In genomic region chr3:71693641-71694040, GRCh38 we compare ENCODE assay signal across 22 cellular contexts. TPM values are rescaled to one million over a fixed set of nuclear protein-coding genes. Genes with fewer than 3 reads are reported as not detected.
DNase-seq lines count a peak whose midpoint lies in the region; ATAC-seq and TF ChIP-seq lines count a peak whose summit lies in the region.
"Had no signal": no experiment of that assay in that cellular context is flagged by ENCODE, and none has a peak within 500 bp of the region (broad histone marks: within the 10 kb centered on the region; RNA-seq: fewer than 3 reads in every experiment).

No MANE protein-coding gene starts in this region.

- H3K4me3 Mint-ChIP-seq in osteocyte (ENCODE audit: unreplicated experiment): no peak overlapping the region
- H3K4me3 Mint-ChIP-seq: activated CD8-positive, alpha-beta memory T cell treated with anti-CD3 and anti-CD28 coated beads, Interleukin-2, amount 10 ng/mL, durations not matched to agents 7 days and 5 days; natural killer cell treated with Interleukin-12 subunit alpha and Interleukin-12 subunit beta and Interleukin-15 and Interleukin-18, amount 100 ng/mL, for 72 hours had no signal

- 42 to 47% methylated on average over 8 of the region's 8 CpGs for WGBS in gastroesophageal sphincter (ENCODE audit: low coverage in 1 of 2), 2 donors
- WGBS in tibial nerve, 2 donors: 42 to 47% methylated on average over 8 of the region's 8 CpGs

- TF ChIP-seq CTCF in VCaP (conservative IDR thresholded peaks at IDR 0.05): no peak
- no peak for TF ChIP-seq CTCF in gastroesophageal sphincter (IDR thresholded peaks at IDR 0.05)
- TF ChIP-seq CTCF in osteocyte (IDR thresholded peaks at IDR 0.05): no peak
- TF ChIP-seq CTCF in tibial nerve (IDR thresholded peaks at IDR 0.05): no peak

- TF ChIP-seq POLR2A in gastroesophageal sphincter (IDR thresholded peaks at IDR 0.05): no peak
- no peak for TF ChIP-seq POLR2A in tibial nerve (IDR thresholded peaks at IDR 0.05)

- no peaks in the 10 kb centered on the region for H3K27me3 Mint-ChIP-seq in osteocyte (ENCODE audit: unreplicated experiment)
- H3K27me3 Mint-ChIP-seq: activated CD8-positive, alpha-beta memory T cell treated with anti-CD3 and anti-CD28 coated beads, Interleukin-2, amount 10 ng/mL, durations not matched to agents 7 days and 5 days; natural killer cell treated with Interleukin-12 subunit alpha and Interleukin-12 subunit beta and Interleukin-15 and Interleukin-18, amount 100 ng/mL, for 72 hours had no signal

- peaks cover 9 to 63% (median 14%) of the 10 kb centered on the region in 3 donors for H3K4me1 ChIP-seq in gastroesophageal sphincter
- H3K4me1 ChIP-seq in tibial nerve: peaks cover 0 to 65% (median 23%) of the 10 kb centered on the region in 4 donors

- peaks cover 2% of the 10 kb centered on the region for H3K36me3 Mint-ChIP-seq in osteocyte (ENCODE audit: unreplicated experiment)

- H3K36me3 ChIP-seq in gastroesophageal sphincter (peaks cover 0 to 11% of the 10 kb centered on the region in 2 donors), tibial nerve (peaks cover 0 to 11% (median 0%) of the 10 kb centered on the region in 3 donors)

- no peaks in the 10 kb centered on the region for H3K9me3 Mint-ChIP-seq in osteocyte (ENCODE audit: unreplicated experiment)
- H3K9me3 Mint-ChIP-seq: natural killer cell treated with Interleukin-12 subunit alpha and Interleukin-12 subunit beta and Interleukin-15 and Interleukin-18, amount 100 ng/mL, for 72 hours had no signal

- DNase-seq in osteocyte (ENCODE audit: extremely low spot score, unreplicated experiment): no peak
- no peak for DNase-seq in tibial nerve (ENCODE audit: low spot score in 2 of 2)
- no peak for DNase-seq in stimulated activated CD8-positive, alpha-beta memory T cell treated with anti-CD3 and anti-CD28 coated beads, Interleukin-4, amount 100 ng/mL, for 48 hours
- no peak for DNase-seq in GOT3 (lab: John Stamatoyannopoulos, UW)
- no peak for DNase-seq in glomerular visceral epithelial cell (ENCODE audit: extremely low spot score)
- DNase-seq: activated CD4-positive, alpha-beta T cell treated with anti-CD3 and anti-CD28 coated beads for 4 hours; activated CD8-positive, alpha-beta memory T cell treated with anti-CD3 and anti-CD28 coated beads, Interleukin-2, amount 10 ng/mL, durations not matched to agents 7 days and 5 days; activated effector memory CD4-positive, alpha-beta T cell treated with Interleukin-2 at 50 U/mL for 16 hours; AML-193; central memory CD4-positive, alpha-beta T cell; COR-L47; effector CD8-positive, alpha-beta T cell; heart right ventricle; NCI-H2107; NCI-H510A treated with DMSO at 0.1 percent for 48 hours; RPMI8226; stimulated activated CD4-positive, alpha-beta T cell treated with anti-CD3 and anti-CD28 coated beads, Interleukin-12 subunit alpha, Interleukin-12 subunit beta, amount 100 ng/mL, for 4 hours; SW 1271; tibial artery had no signal

- H3K9me3 ChIP-seq in gastroesophageal sphincter (no peaks in the 10 kb centered on the region), tibial nerve (no peaks in the 10 kb centered on the region)
- H3K9me3 ChIP-seq: heart right ventricle, tibial artery had no signal

- H3K27ac Mint-ChIP-seq in osteocyte (ENCODE audit: unreplicated experiment): peak overlapping the region; percentile 89
- H3K27ac Mint-ChIP-seq: activated CD8-positive, alpha-beta memory T cell treated with anti-CD3 and anti-CD28 coated beads, Interleukin-2, amount 10 ng/mL, durations not matched to agents 7 days and 5 days; natural killer cell treated with Interleukin-12 subunit alpha and Interleukin-12 subunit beta and Interleukin-15 and Interleukin-18, amount 100 ng/mL, for 72 hours had no signal

- H3K27ac ChIP-seq in VCaP: peak overlapping the region; percentile 44
- peak overlapping the region; percentile 14 to 79 (median 70) for H3K27ac ChIP-seq in gastroesophageal sphincter
- H3K27ac ChIP-seq in tibial nerve: peak overlapping the region; percentile 51 to 83 (median 70)
- H3K27ac ChIP-seq: heart right ventricle had no signal

- H3K4me1 Mint-ChIP-seq in osteocyte (ENCODE audit: unreplicated experiment): peaks cover 35% of the 10 kb centered on the region

- no peak overlapping the region for H3K4me3 ChIP-seq in gastroesophageal sphincter
- H3K4me3 ChIP-seq in tibial nerve: no peak overlapping the region
- H3K4me3 ChIP-seq: heart right ventricle, tibial artery had no signal

- TF ChIP-seq EP300 in gastroesophageal sphincter (IDR thresholded peaks at IDR 0.05) (no peak), tibial nerve (IDR thresholded peaks at IDR 0.05) (peak in 1 of 2 donors; percentile 16)

- H3K27me3 ChIP-seq in gastroesophageal sphincter (no peaks in the 10 kb centered on the region), tibial nerve (no peaks in the 10 kb centered on the region)
- H3K27me3 ChIP-seq: heart right ventricle, tibial artery had no signal

- ATAC-seq in gastroesophageal sphincter: peak; percentile 25
- ATAC-seq: activated CD8-positive, alpha-beta memory T cell treated with anti-CD3 and anti-CD28 coated beads, Interleukin-2, amount 10 ng/mL, durations not matched to agents 7 days and 5 days; heart right ventricle; natural killer cell treated with Interleukin-12 subunit alpha and Interleukin-12 subunit beta and Interleukin-15 and Interleukin-18, amount 100 ng/mL, for 72 hours had no signal

RNA-seq across cellular contexts. Expression of gene EIF4E3, which starts 31.6 kb away (rescaled TPM):
- total RNA-seq in gastroesophageal sphincter: 10 to 100 TPM; 28.8 to 55.8 (median 41.6) TPM
- 7.7 TPM in 2 replicates for total RNA-seq in osteocyte
- total RNA-seq in tibial nerve: 10 to 100 TPM; 11.2 to 23.8 (median 16.0) TPM
